Comparison of ENCODE assay signal across 12 cellular contexts in the genomic region with DNA sequence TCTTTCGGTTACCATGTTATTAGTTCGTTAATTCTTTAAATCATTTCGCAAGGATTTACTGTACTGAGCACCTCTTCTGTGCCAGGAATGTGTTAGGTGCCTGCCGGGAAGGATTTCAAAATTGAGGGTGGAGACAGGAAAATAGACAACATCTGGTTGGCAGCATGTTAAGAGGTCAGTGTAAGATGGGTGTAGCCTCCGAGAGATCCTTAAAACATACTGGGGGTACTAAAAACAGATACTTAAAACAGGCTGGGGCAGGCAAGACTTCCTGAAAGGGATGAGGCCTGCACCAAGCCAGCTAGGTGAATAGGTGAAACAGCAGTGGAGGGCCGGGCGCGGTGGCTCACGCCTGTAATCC.
"Had no signal": no experiment of that assay in that cellular context is flagged by ENCODE, and none has a peak within 500 bp of the region (broad histone marks: within the 10 kb centered on the region; RNA-seq: fewer than 3 reads in every experiment).

No MANE protein-coding gene starts in this region.

- ATAC-seq: natural killer cell had no signal

- H3K4me1 ChIP-seq: SJCRH30 had no signal

- H3K36me3 ChIP-seq: SJCRH30 had no signal

- H3K9me3 ChIP-seq: SJCRH30 had no signal

- H3K27me3 ChIP-seq: SJCRH30 had no signal

- H3K4me3 ChIP-seq: SJCRH30, skin epidermis had no signal

- DNase-seq: activated CD4-positive, alpha-beta T cell treated with anti-CD3 and anti-CD28 coated beads, Interleukin-2, amount 50 U/mL, for 4 hours; activated CD4-positive, CD25-positive, alpha-beta regulatory T cell treated with anti-CD3 and anti-CD28 coated beads, Interleukin-2, amount 50 U/mL, for 72 hours; activated effector memory CD4-positive, alpha-beta T cell treated with Interleukin-2 at 50 U/mL for 16 hours; activated T-cell treated with anti-CD3 and anti-CD28 coated beads, Interleukin-2, amount 50 U/mL, for 1 hour; amniotic stem cell; endodermal cell; hippocampal formation; natural killer cell; nucleus accumbens; SJCRH30; stimulated activated CD4-positive, alpha-beta T cell treated with anti-CD3 and anti-CD28 coated beads, Interleukin-4, amount 100 ng/mL, for 4 hours had no signal

- H3K27ac ChIP-seq: SJCRH30 had no signal
